10 cellular contexts compared by ENCODE assay signal in genomic region chr4:102817613-102818268, GRCh38. TPM values are rescaled to one million over a fixed set of nuclear protein-coding genes. Genes with fewer than 3 reads are reported as not detected.
A peak's percentile ranks its signal among the peaks of the same experiment; 100 is the strongest.
DNase-seq lines count a peak whose midpoint lies in the region; ATAC-seq and TF ChIP-seq lines count a peak whose summit lies in the region.
"Had no signal": no experiment of that assay in that cellular context is flagged by ENCODE, and none has a peak within 500 bp of the region (broad histone marks: within the 10 kb centered on the region; RNA-seq: fewer than 3 reads in every experiment).

No MANE protein-coding gene starts in this region.

- POLR2A ChIA-PET in CD8-positive, alpha-beta memory T cell (lab: Charles Lee), result interaction anchor here (0.7 to 3.6 kb wide), 5 partner anchors 9 to 187 kb away, joined by 3 to 26 read pairs (median 3); partner anchors contain the start of genes CISD2, MANBA and UBE2D3

- H3K9ac ChIP-seq in SK-N-MC (ENCODE audit: insufficient read length) (no peak overlapping the region), parathyroid adenoma (no peak overlapping the region)

- peaks cover 96% of the 10 kb centered on the region for H3K4me1 ChIP-seq in CD8-positive, alpha-beta memory T cell (ENCODE audit: insufficient read depth, low read length)
- H3K4me1 ChIP-seq in parathyroid adenoma, result peaks cover 18% of the 10 kb centered on the region

- H3K9me3 ChIP-seq in CD8-positive, alpha-beta memory T cell (ENCODE audit: low read length), result no peaks in the 10 kb centered on the region
- no peaks in the 10 kb centered on the region; the same call in none of the 2 replicates for H3K9me3 ChIP-seq in SK-N-MC (ENCODE audit: low read depth, low read length)
- no peaks in the 10 kb centered on the region for H3K9me3 ChIP-seq in parathyroid adenoma (ENCODE audit: control insufficient read depth, low read length)

- H3K4me3 ChIP-seq in CD8-positive, alpha-beta memory T cell (ENCODE audit: low read length), result peak overlapping the region; percentile 36
- H3K4me3 ChIP-seq in SK-N-MC (no peak overlapping the region), parathyroid adenoma (ENCODE audit: low read depth, low read length) (no peak overlapping the region)

- no peaks in the 10 kb centered on the region for H3K9me3 Mint-ChIP-seq in CD8-positive, alpha-beta memory T cell
- H3K9me3 Mint-ChIP-seq in endothelial cell (ENCODE audit: unreplicated experiment), result no peaks in the 10 kb centered on the region

- no peak for TF ChIP-seq CTCF in endothelial cell (IDR thresholded peaks at IDR 0.05; ENCODE audit: unreplicated experiment)
- TF ChIP-seq CTCF in parathyroid adenoma (IDR thresholded peaks at IDR 0.05), result no peak

- H3K27ac ChIP-seq in CD8-positive, alpha-beta memory T cell (ENCODE audit: low read depth, low read length), result no peak overlapping the region
- peak overlapping the region; percentile 38; the same call in 1 of the 2 replicates for H3K27ac ChIP-seq in SK-N-MC
- H3K27ac ChIP-seq in parathyroid adenoma, result no peak overlapping the region

- peak overlapping the region; percentile 71 to 95 (median 84) for H3K27ac Mint-ChIP-seq in CD8-positive, alpha-beta memory T cell
- H3K27ac Mint-ChIP-seq in endothelial cell (ENCODE audit: unreplicated experiment), result peak overlapping the region; percentile 38

- DNase-seq in CD8-positive, alpha-beta memory T cell, result no peak
- DNase-seq in SK-N-MC (ENCODE audit: low read depth, low spot score) (no peak), endothelial cell (ENCODE audit: low spot score) (no peak), superior temporal gyrus (ENCODE audit: extremely low spot score) (no peak), inferior parietal cortex (ENCODE audit: extremely low spot score) (no peak)
- DNase-seq in stimulated activated CD4-positive, alpha-beta T cell treated with anti-CD3 and anti-CD28 coated beads, Interleukin-2, amount 100 ng/mL, for 24 hours, result no peak
- DNase-seq: glutamatergic neuron, MM.1S had no signal

- H3K36me3 Mint-ChIP-seq in CD8-positive, alpha-beta memory T cell, result peaks cover 0 to 71% (median 19%) of the 10 kb centered on the region in 3 donors
- H3K36me3 Mint-ChIP-seq in endothelial cell (ENCODE audit: low read depth, unreplicated experiment), result peaks cover 9% of the 10 kb centered on the region

- peaks cover 8% of the 10 kb centered on the region for H3K36me3 ChIP-seq in CD8-positive, alpha-beta memory T cell (ENCODE audit: insufficient read depth, low read length)
- peaks cover 93% of the 10 kb centered on the region for H3K36me3 ChIP-seq in SK-N-MC (ENCODE audit: insufficient read depth, low read length)
- no peaks in the 10 kb centered on the region for H3K36me3 ChIP-seq in parathyroid adenoma (ENCODE audit: control insufficient read depth, insufficient read depth, low read length)

- ATAC-seq in GM18873 (IDR thresholded peaks at IDR 0.05; ENCODE audit: low FRiP score, unreplicated experiment), result no peak

- H3K4me2 ChIP-seq in parathyroid adenoma (ENCODE audit: low read length), result peak overlapping the region; percentile 39

- peaks cover 61 to 90% (median 62%) of the 10 kb centered on the region in 3 donors for H3K4me1 Mint-ChIP-seq in CD8-positive, alpha-beta memory T cell
- peaks cover 50% of the 10 kb centered on the region for H3K4me1 Mint-ChIP-seq in endothelial cell (ENCODE audit: unreplicated experiment)

- H2AFZ ChIP-seq in parathyroid adenoma, result no peak overlapping the region

- peak overlapping the region; percentile 60 to 79 (median 71) for H3K4me3 Mint-ChIP-seq in CD8-positive, alpha-beta memory T cell
- H3K4me3 Mint-ChIP-seq in endothelial cell (ENCODE audit: unreplicated experiment), result peak overlapping the region; percentile 37

- CTCF ChIA-PET in CD8-positive, alpha-beta memory T cell (lab: Charles Lee), result interaction anchor here (0.9 to 1.5 kb wide), 2 partner anchors 10 to 270 kb away, joined by 3 to 6 read pairs; partner anchors contain the start of gene UBE2D3

- H3K27me3 Mint-ChIP-seq in CD8-positive, alpha-beta memory T cell, result no peaks in the 10 kb centered on the region
- H3K27me3 Mint-ChIP-seq in endothelial cell (ENCODE audit: unreplicated experiment), result no peaks in the 10 kb centered on the region

- H3K79me2 ChIP-seq in parathyroid adenoma, result peaks cover 37% of the 10 kb centered on the region

- no peaks in the 10 kb centered on the region for H3K27me3 ChIP-seq in CD8-positive, alpha-beta memory T cell (ENCODE audit: insufficient read depth, low read length, poor library complexity, severe bottlenecking)
- H3K27me3 ChIP-seq in parathyroid adenoma (ENCODE audit: control insufficient read depth, insufficient read depth, low read length), result no peaks in the 10 kb centered on the region

RNA-seq across cellular contexts. Expression of gene UBE2D3, which starts 9.6 kb away (rescaled TPM):
- total RNA-seq in CD8-positive, alpha-beta memory T cell, result 100 to 1,000 TPM; 436 to 452 TPM
- polyA plus RNA-seq in CD8-positive, alpha-beta memory T cell, result 466 TPM
- 370 TPM for total RNA-seq in endothelial cell (ENCODE audit: unreplicated experiment)

RNA-seq across cellular contexts. Expression of gene CISD2, which starts 51.1 kb away (rescaled TPM):
- 10 to 100 TPM; 43.6 to 43.7 TPM for total RNA-seq in CD8-positive, alpha-beta memory T cell
- 36.0 TPM for polyA plus RNA-seq in CD8-positive, alpha-beta memory T cell
- total RNA-seq in endothelial cell (ENCODE audit: unreplicated experiment), result 27.2 TPM

RNA-seq across cellular contexts. Expression of gene MANBA, which starts 57.0 kb away (rescaled TPM):
- 1 to 10 TPM; 9.1 to 9.5 TPM for total RNA-seq in CD8-positive, alpha-beta memory T cell
- polyA plus RNA-seq in CD8-positive, alpha-beta memory T cell, result 16.5 TPM
- 9.4 TPM for total RNA-seq in endothelial cell (ENCODE audit: unreplicated experiment)
